In genomic region chr1:37479255-37480124, GRCh38 we compare ENCODE assay signal across 8 cellular contexts. TPM values are rescaled to one million over a fixed set of nuclear protein-coding genes. Genes with fewer than 3 reads are reported as not detected.
DNase-seq lines count a peak whose midpoint lies in the region; ATAC-seq and TF ChIP-seq lines count a peak whose summit lies in the region.

No MANE protein-coding gene starts in this region.

- ATAC-seq in GM21423 (IDR thresholded peaks at IDR 0.05; ENCODE audit: unreplicated experiment), result peak; percentile 38
- ATAC-seq in mucosa of descending colon, result peak; percentile 80

- H3K4me1 Mint-ChIP-seq in activated CD4-positive, alpha-beta T cell treated with anti-CD3 and anti-CD28 coated beads, Interleukin-2, amount 10 ng/mL, durations not matched to agents 24 days and 14 days, result peaks cover 32% of the 10 kb centered on the region
- H3K4me1 Mint-ChIP-seq in dendritic cell treated with granulocyte-macrophage colony-stimulating factor and Interleukin-4, amounts not matched to agents 40 ng/mL and 50 ng/mL, for 4 days (ENCODE audit: low read depth), result peaks cover 82% of the 10 kb centered on the region

- H3K27ac ChIP-seq in C4-2B, result peak overlapping the region; percentile 87

- peaks cover 53% of the 10 kb centered on the region for H3K4me1 ChIP-seq in mucosa of descending colon (ENCODE audit: low read depth)

- TF ChIP-seq CTCF in C4-2B (conservative IDR thresholded peaks at IDR 0.05) (no peak), mucosa of descending colon (IDR thresholded peaks at IDR 0.05) (no peak)

- peak; percentile 87 for DNase-seq in MV-4-11 (lab: John Stamatoyannopoulos, UW)
- peak; percentile 94 for DNase-seq in activated CD4-positive, alpha-beta T cell treated with anti-CD3 and anti-CD28 coated beads, Interleukin-2, amount 10 ng/mL, durations not matched to agents 24 days and 14 days
- DNase-seq in mucosa of descending colon, result peak; percentile 95 to 99 (median 96)
- DNase-seq in stimulated activated CD8-positive, alpha-beta memory T cell treated with anti-CD3 and anti-CD28 coated beads, Interleukin-7, amount 100 ng/mL, for 4 hours (ENCODE audit: low read depth in 2 of 2), result peak; percentile 93
- DNase-seq in NCI-H526 treated with DMSO at 0.1 percent for 48 hours (lab: John Stamatoyannopoulos, UW), result no peak

- H3K4me3 Mint-ChIP-seq in activated CD4-positive, alpha-beta T cell treated with anti-CD3 and anti-CD28 coated beads, Interleukin-2, amount 10 ng/mL, durations not matched to agents 24 days and 14 days, result peak overlapping the region; percentile 97
- peak overlapping the region; percentile 83 for H3K4me3 Mint-ChIP-seq in dendritic cell treated with granulocyte-macrophage colony-stimulating factor and Interleukin-4, amounts not matched to agents 40 ng/mL and 50 ng/mL, for 4 days

- no peak overlapping the region for H3K4me3 ChIP-seq in mucosa of descending colon

- H3K9me3 Mint-ChIP-seq in activated CD4-positive, alpha-beta T cell treated with anti-CD3 and anti-CD28 coated beads, Interleukin-2, amount 10 ng/mL, durations not matched to agents 24 days and 14 days, result no peaks in the 10 kb centered on the region
- no peaks in the 10 kb centered on the region for H3K9me3 Mint-ChIP-seq in dendritic cell treated with granulocyte-macrophage colony-stimulating factor and Interleukin-4, amounts not matched to agents 40 ng/mL and 50 ng/mL, for 4 days

- H3K9me3 ChIP-seq in mucosa of descending colon, result no peaks in the 10 kb centered on the region

- H3K36me3 Mint-ChIP-seq in activated CD4-positive, alpha-beta T cell treated with anti-CD3 and anti-CD28 coated beads, Interleukin-2, amount 10 ng/mL, durations not matched to agents 24 days and 14 days (ENCODE audit: low read depth), result peaks cover 93% of the 10 kb centered on the region
- H3K36me3 Mint-ChIP-seq in dendritic cell treated with granulocyte-macrophage colony-stimulating factor and Interleukin-4, amounts not matched to agents 40 ng/mL and 50 ng/mL, for 4 days (ENCODE audit: low read depth), result peaks cover 99% of the 10 kb centered on the region

- intact Hi-C loops in activated CD4-positive, alpha-beta T cell treated with anti-CD3 and anti-CD28 coated beads, Interleukin-2, amount 10 ng/mL, durations not matched to agents 24 days and 14 days (cut with micrococcal nuclease), result loop anchor here (1.0 to 10.0 kb wide), 9 partner anchors 35 to 1375 kb away; partner anchors contain the start of genes C1orf122, MAP7D1, MEAF6 and MTF1
- intact Hi-C loops in dendritic cell treated with granulocyte-macrophage colony-stimulating factor and Interleukin-4, amounts not matched to agents 40 ng/mL and 50 ng/mL, for 4 days (cut with micrococcal nuclease), result loop anchor here (10.0 kb wide), 2 partner anchors 115 to 215 kb away; partner anchors contain the start of genes CDCA8 and GNL2
- intact Hi-C loops in mucosa of descending colon (cut with DNase I, micrococcal nuclease), result no loop called here

- no peaks in the 10 kb centered on the region for H3K27me3 Mint-ChIP-seq in activated CD4-positive, alpha-beta T cell treated with anti-CD3 and anti-CD28 coated beads, Interleukin-2, amount 10 ng/mL, durations not matched to agents 24 days and 14 days
- H3K27me3 Mint-ChIP-seq in dendritic cell treated with granulocyte-macrophage colony-stimulating factor and Interleukin-4, amounts not matched to agents 40 ng/mL and 50 ng/mL, for 4 days, result no peaks in the 10 kb centered on the region

- peak overlapping the region; percentile 98 for H3K27ac Mint-ChIP-seq in activated CD4-positive, alpha-beta T cell treated with anti-CD3 and anti-CD28 coated beads, Interleukin-2, amount 10 ng/mL, durations not matched to agents 24 days and 14 days
- H3K27ac Mint-ChIP-seq in dendritic cell treated with granulocyte-macrophage colony-stimulating factor and Interleukin-4, amounts not matched to agents 40 ng/mL and 50 ng/mL, for 4 days, result peak overlapping the region; percentile 82

- H3K36me3 ChIP-seq in mucosa of descending colon (ENCODE audit: low read depth), result peaks cover 25% of the 10 kb centered on the region

RNA-seq across cellular contexts. Expression of gene ZC3H12A, which starts 5.1 kb away (rescaled TPM):
- 39.3 and 40.4 TPM in 2 replicates for total RNA-seq in activated CD4-positive, alpha-beta T cell treated with anti-CD3 and anti-CD28 coated beads, Interleukin-2, amount 10 ng/mL, durations not matched to agents 24 days and 14 days
- total RNA-seq in mucosa of descending colon, result 10 to 100 TPM; 25.6 to 42.4 (median 25.9) TPM

RNA-seq across cellular contexts. Expression of gene MEAF6, which starts 35.1 kb away (rescaled TPM):
- total RNA-seq in activated CD4-positive, alpha-beta T cell treated with anti-CD3 and anti-CD28 coated beads, Interleukin-2, amount 10 ng/mL, durations not matched to agents 24 days and 14 days, result 94.4 and 95.6 TPM in 2 replicates
- 10 to 100 TPM; 30.2 to 59.5 (median 35.4) TPM for total RNA-seq in mucosa of descending colon

Comparison
In these comparisons a context has a peak if more than half of its experiments do, and no peak if none do; other contexts are left out.
1. intact Hi-C loops: an anchor here in activated CD4-positive, alpha-beta T cell treated with anti-CD3 and anti-CD28 coated beads, Interleukin-2, amount 10 ng/mL, durations not matched to agents 24 days and 14 days (1.0 to 10.0 kb wide) and dendritic cell treated with granulocyte-macrophage colony-stimulating factor and Interleukin-4, amounts not matched to agents 40 ng/mL and 50 ng/mL, for 4 days (10.0 kb wide); none called in mucosa of descending colon.